ENCODE assay signal across 8 cellular contexts in genomic region chr9:96419691-96419969, GRCh38. TPM values are rescaled to one million over a fixed set of nuclear protein-coding genes. Genes with fewer than 3 reads are reported as not detected.
DNase-seq lines count a peak whose midpoint lies in the region; ATAC-seq and TF ChIP-seq lines count a peak whose summit lies in the region.

No MANE protein-coding gene starts in this region.

- no peaks in the 10 kb centered on the region for H3K36me3 Mint-ChIP-seq in natural killer cell

- peak overlapping the region; percentile 89 to 97 for H3K27ac Mint-ChIP-seq in natural killer cell

- peak overlapping the region; percentile 98 to 100 for H3K27ac ChIP-seq in coronary artery

- peak overlapping the region; percentile 89 for H3K4me3 Mint-ChIP-seq in natural killer cell

- H3K27me3 Mint-ChIP-seq in natural killer cell (ENCODE audit: low read depth in 2 of 2): no peaks in the 10 kb centered on the region

- ATAC-seq in natural killer cell (no peak), GM18502 (IDR thresholded peaks at IDR 0.05; ENCODE audit: poor library complexity, unreplicated experiment) (no peak), HG02870 (IDR thresholded peaks at IDR 0.05; ENCODE audit: unreplicated experiment) (no peak)

- H3K4me1 ChIP-seq in BE2C (peaks cover 9% of the 10 kb centered on the region), Loucy (ENCODE audit: insufficient read depth, low read length, poor library complexity, severe bottlenecking) (peaks cover 36% of the 10 kb centered on the region)

- H3K4me2 ChIP-seq in Loucy (ENCODE audit: low read depth, low read length, poor library complexity, severe bottlenecking): peak overlapping the region; percentile 92

- peak overlapping the region; percentile 96 for H2AFZ ChIP-seq in Loucy (ENCODE audit: low read length)

- DNase-seq in BE2C (no peak), coronary artery (ENCODE audit: low spot score) (no peak), natural killer cell (no peak), glomerular visceral epithelial cell (ENCODE audit: extremely low spot score) (no peak), HT-29 (ENCODE audit: low spot score) (no peak)

- no peaks in the 10 kb centered on the region; the same call in 1 of the 2 replicates for H3K36me3 ChIP-seq in BE2C
- no peaks in the 10 kb centered on the region for H3K36me3 ChIP-seq in Loucy (ENCODE audit: insufficient read depth, low read length)

- peak overlapping the region; percentile 80 for H3K4me3 ChIP-seq in BE2C (ENCODE audit: low read depth, low read length)
- H3K4me3 ChIP-seq in Loucy (ENCODE audit: low read length, poor library complexity, severe bottlenecking): peak overlapping the region; percentile 87
- peak overlapping the region; percentile 77 for H3K4me3 ChIP-seq in coronary artery

- H3K79me2 ChIP-seq in Loucy (ENCODE audit: insufficient read depth, low read length): peaks cover 26% of the 10 kb centered on the region

- peak overlapping the region; percentile 87 for H3K9ac ChIP-seq in Loucy (ENCODE audit: low read depth, low read length, poor library complexity, severe bottlenecking)

- intact Hi-C loops in natural killer cell (cut with micrococcal nuclease): loop anchor here (5.0 to 10.0 kb wide), 3 partner anchors 37 to 915 kb away; partner anchors contain the start of gene SLC35D2

- H4K20me1 ChIP-seq in Loucy (ENCODE audit: insufficient read depth, low read length, poor library complexity, severe bottlenecking): peaks cover 23% of the 10 kb centered on the region

- no peak for TF ChIP-seq CTCF in BE2C (IDR thresholded peaks at IDR 0.05; ENCODE audit: low read depth, low read length)
- no peak for TF ChIP-seq CTCF in Loucy (conservative IDR thresholded peaks at IDR 0.05; ENCODE audit: low read length)
- no peak for TF ChIP-seq CTCF in coronary artery (IDR thresholded peaks at IDR 0.05)
- no peak for TF ChIP-seq CTCF in natural killer cell (IDR thresholded peaks at IDR 0.05)

- H3K27me3 ChIP-seq in BE2C (no peaks in the 10 kb centered on the region), Loucy (ENCODE audit: insufficient read depth, low read length, poor library complexity, severe bottlenecking) (peaks cover 4% of the 10 kb centered on the region)

- peaks cover 18 to 22% of the 10 kb centered on the region in 2 donors for H3K4me1 Mint-ChIP-seq in natural killer cell

- H3K9me2 ChIP-seq in Loucy (replicated peaks; ENCODE audit: low read depth, low read length): no peaks in the 10 kb centered on the region

- no peaks in the 10 kb centered on the region for H3K9me3 ChIP-seq in BE2C
- no peaks in the 10 kb centered on the region for H3K9me3 ChIP-seq in Loucy (ENCODE audit: insufficient read depth, low read depth, low read length)

- no peaks in the 10 kb centered on the region for H3K9me3 Mint-ChIP-seq in natural killer cell

- H3F3A ChIP-seq in Loucy (ENCODE audit: low read depth): peaks cover 16% of the 10 kb centered on the region

RNA-seq across cellular contexts. Expression of gene ZNF367, which starts 1.5 kb away (rescaled TPM):
- polyA plus RNA-seq in BE2C (2012; ENCODE audit: insufficient read depth, insufficient read length, low read depth): 1.1 TPM
- total RNA-seq in natural killer cell: 1 to 10 TPM; 4.4 to 6.2 (median 4.5) TPM
- total RNA-seq in HT-29 (2014; rRNA removed; shearing (Covaris generic)): 18.7 and 22.0 TPM in 2 replicates

RNA-seq across cellular contexts. Expression of gene HABP4, which starts 30.3 kb away (rescaled TPM):
- 13.7 TPM for polyA plus RNA-seq in BE2C (2012; ENCODE audit: insufficient read depth, insufficient read length, low read depth)
- total RNA-seq in natural killer cell: 1 to 10 TPM; 3.0 to 3.9 (median 3.6) TPM
- total RNA-seq in HT-29 (2014; rRNA removed; shearing (Covaris generic)): 3.3 and 5.0 TPM in 2 replicates

RNA-seq across cellular contexts. Expression of gene SLC35D2, which starts 36.1 kb away (rescaled TPM):
- polyA plus RNA-seq in BE2C (2012; ENCODE audit: insufficient read depth, insufficient read length, low read depth): 22.0 TPM
- total RNA-seq in natural killer cell: 10 to 100 TPM; 13.4 to 18.9 (median 17.3) TPM
- 25.0 and 25.2 TPM in 2 replicates for total RNA-seq in HT-29 (2014; rRNA removed; shearing (Covaris generic))
